Comparison of ENCODE assay signal across 28 cellular contexts in the genomic region with DNA sequence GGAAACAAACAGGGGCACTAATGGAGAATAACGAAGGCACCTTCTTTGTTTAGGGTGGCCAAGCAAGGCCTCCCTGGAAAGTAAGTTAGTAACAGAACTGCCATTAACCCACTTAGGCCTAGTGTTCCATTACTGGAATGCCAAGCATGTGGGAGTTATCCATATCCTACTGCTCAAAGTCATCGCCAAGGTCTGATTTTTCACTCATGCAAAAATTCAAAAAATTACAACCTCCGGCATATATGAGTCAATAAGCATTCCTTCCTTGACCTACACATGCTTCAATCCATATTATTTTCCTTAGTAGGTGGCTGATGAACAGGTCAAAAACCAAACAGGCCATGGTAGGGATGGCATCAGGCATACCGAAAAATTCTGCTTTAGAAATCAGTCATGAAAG.
"Had no signal": no experiment of that assay in that cellular context is flagged by ENCODE, and none has a peak within 500 bp of the region (broad histone marks: within the 10 kb centered on the region; RNA-seq: fewer than 3 reads in every experiment).

No MANE protein-coding gene starts in this region.

- H3K9ac ChIP-seq: KMS-11 had no signal

- H3K4me1 Mint-ChIP-seq: activated CD4-positive, alpha-beta memory T cell treated with anti-CD3 and anti-CD28 coated beads, Interleukin-2, amount 10 ng/mL, durations not matched to agents 7 days and 5 days; activated naive CD8-positive, alpha-beta T cell treated with anti-CD3 and anti-CD28 coated beads for 36 hours; activated T-helper 17 cell treated with anti-CD3 and anti-CD28 coated beads, Interleukin-2, amount 50 U/mL, for 72 hours had no signal

- H3K9me3 Mint-ChIP-seq: activated T-helper 17 cell treated with anti-CD3 and anti-CD28 coated beads, Interleukin-2, amount 50 U/mL, for 72 hours had no signal

- H3K27ac ChIP-seq: breast epithelium, KMS-11, SJCRH30, SK-N-MC, WERI-Rb-1 had no signal

- H3K36me3 ChIP-seq: breast epithelium, SJCRH30, WERI-Rb-1 had no signal

- H3K4me3 ChIP-seq: breast epithelium, SJCRH30, SK-N-MC had no signal

- H3K27me3 ChIP-seq: breast epithelium, SJCRH30 had no signal

- H3K4me3 Mint-ChIP-seq: activated CD4-positive, alpha-beta memory T cell treated with anti-CD3 and anti-CD28 coated beads, Interleukin-2, amount 10 ng/mL, durations not matched to agents 7 days and 5 days; activated naive CD8-positive, alpha-beta T cell treated with anti-CD3 and anti-CD28 coated beads for 36 hours; activated T-cell treated with anti-CD3 and anti-CD28 coated beads, Interleukin-2, amount 50 U/mL, for 72 hours; activated T-helper 17 cell treated with anti-CD3 and anti-CD28 coated beads, Interleukin-2, amount 50 U/mL, for 72 hours had no signal

- ATAC-seq: activated T-cell treated with anti-CD3 and anti-CD28 coated beads, Interleukin-2, amount 50 U/mL, for 72 hours; activated T-helper 17 cell treated with anti-CD3 and anti-CD28 coated beads, Interleukin-2, amount 50 U/mL, for 72 hours; Panc1 had no signal

- H3K27me3 Mint-ChIP-seq: activated CD4-positive, alpha-beta memory T cell treated with anti-CD3 and anti-CD28 coated beads, Interleukin-2, amount 10 ng/mL, durations not matched to agents 7 days and 5 days; activated naive CD8-positive, alpha-beta T cell treated with anti-CD3 and anti-CD28 coated beads for 36 hours; activated T-helper 17 cell treated with anti-CD3 and anti-CD28 coated beads, Interleukin-2, amount 50 U/mL, for 72 hours had no signal

- DNase-seq: activated CD4-positive, alpha-beta memory T cell treated with anti-CD3 and anti-CD28 coated beads, Interleukin-2, amount 10 ng/mL, durations not matched to agents 7 days and 5 days; activated CD4-positive, alpha-beta T cell treated with anti-CD3 and anti-CD28 coated beads for 1 hour; activated CD4-positive, alpha-beta T cell treated with anti-CD3 and anti-CD28 coated beads for 48 hours; activated CD4-positive, CD25-positive, alpha-beta regulatory T cell; activated CD8-positive, alpha-beta memory T cell treated with anti-CD3 and anti-CD28 coated beads for 24 hours; activated effector memory CD4-positive, alpha-beta T cell treated with anti-CD3 and anti-CD28 coated beads, Interleukin-2, amount 50 U/mL, for 16 hours; activated naive CD4-positive, alpha-beta T cell; activated naive CD4-positive, alpha-beta T cell treated with anti-CD3 and anti-CD28 coated beads, Interleukin-2, amount 50 U/mL, for 16 hours; activated naive CD8-positive, alpha-beta T cell treated with anti-CD3 and anti-CD28 coated beads for 36 hours; activated T-cell treated with anti-CD3 and anti-CD28 coated beads, Interleukin-2, amount 50 U/mL, for 1 hour; activated T-cell treated with anti-CD3 and anti-CD28 coated beads, Interleukin-2, amount 50 U/mL, for 72 hours; amniotic stem cell; aorta; NCI-H1105; NCI-H1417 treated with DMSO at 0.1 percent for 48 hours; NCI-H187 treated with DMSO at 0.1 percent for 48 hours; NCI-H2081 treated with DMSO at 0.1 percent for 48 hours; NCI-H345; NCI-H524 treated with DMSO at 0.1 percent for 48 hours; SHP77; SJCRH30; T1000; WERI-Rb-1 had no signal

- H3K9me3 ChIP-seq: breast epithelium, SJCRH30 had no signal

- H3K4me1 ChIP-seq: breast epithelium, SJCRH30 had no signal

- H3K27ac Mint-ChIP-seq: activated CD4-positive, alpha-beta memory T cell treated with anti-CD3 and anti-CD28 coated beads, Interleukin-2, amount 10 ng/mL, durations not matched to agents 7 days and 5 days; activated naive CD8-positive, alpha-beta T cell treated with anti-CD3 and anti-CD28 coated beads for 36 hours; activated T-cell treated with anti-CD3 and anti-CD28 coated beads, Interleukin-2, amount 50 U/mL, for 72 hours; activated T-helper 17 cell treated with anti-CD3 and anti-CD28 coated beads, Interleukin-2, amount 50 U/mL, for 72 hours had no signal

- H3K4me2 ChIP-seq: KMS-11 had no signal
